Comparison of ENCODE assay signal across 8 cellular contexts in the genomic region with DNA sequence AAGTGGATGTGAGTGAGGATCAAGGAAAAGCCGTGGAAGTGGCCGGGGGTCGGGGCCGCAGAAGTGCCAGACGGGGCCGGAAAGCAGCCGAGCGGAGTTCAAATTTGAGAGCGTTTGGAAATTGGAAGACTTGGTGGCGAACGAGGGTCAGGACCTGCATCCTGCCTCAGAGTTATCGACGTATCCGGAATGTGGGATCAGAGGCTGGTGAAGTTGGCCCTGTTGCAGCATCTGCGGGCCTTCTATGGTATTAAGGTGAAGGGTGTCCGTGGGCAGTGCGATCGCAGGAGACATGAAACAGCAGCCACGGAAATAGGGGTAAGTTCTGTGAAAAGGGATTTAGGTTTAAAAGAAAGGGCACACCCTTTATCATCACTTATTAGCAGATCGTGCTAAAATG. TPM values are rescaled to one million over a fixed set of nuclear protein-coding genes. Genes with fewer than 3 reads are reported as not detected.
DNase-seq lines count a peak whose midpoint lies in the region; ATAC-seq, FAIRE-seq and TF ChIP-seq lines count a peak whose summit lies in the region.
"Not testable (repeated sequence)": the region's sequence is repeated elsewhere in the genome, so short reads cannot be mapped to it uniquely, and the experiment has no call there.

No MANE protein-coding gene starts in this region.

- peak overlapping the region; percentile 31; the same call in 1 of the 2 replicates for H2AFZ ChIP-seq in K562 (ENCODE audit: low read depth, low read length)

- H3K4me3 ChIP-seq in AG04449 (ENCODE audit: low read depth, low read length) (peak overlapping the region; percentile 68), WI38 (ENCODE audit: low read depth, low read length) (peak overlapping the region; percentile 71), K562 (peak overlapping the region; percentile 69), fibroblast of villous mesenchyme (ENCODE audit: low read depth, low read length) (peak overlapping the region; percentile 73), mononuclear cell (ENCODE audit: low read length) (peak overlapping the region; percentile 82), skeletal muscle satellite cell (ENCODE audit: low read length) (peak overlapping the region; percentile 70)

- TF ChIP-seq POLR2A in K562 (conservative IDR thresholded peaks at IDR 0.05): not testable (repeated sequence)

- H3K27ac ChIP-seq in KOPT-K1 (ENCODE audit: low read depth, low read length, poor library complexity, severe bottlenecking) (peak overlapping the region; percentile 95), K562 (ENCODE audit: extremely low read depth, low read depth, low read length) (peak overlapping the region; percentile 96)

- not testable (repeated sequence) for H3K27me3 ChIP-seq in K562 (ENCODE audit: control insufficient read depth in 2 of 2, insufficient read depth in 2 of 2, low read length in 2 of 2); mononuclear cell (ENCODE audit: insufficient read depth, low read length); skeletal muscle satellite cell (ENCODE audit: control insufficient read depth, insufficient read depth, low read length)

- H3K36me3 ChIP-seq in KOPT-K1 (ENCODE audit: insufficient read depth, low read length); skeletal muscle satellite cell (ENCODE audit: insufficient read depth, low read length): not testable (repeated sequence)
- peaks cover 10% of the 10 kb centered on the region; the same call in 2 of the 3 replicates for H3K36me3 ChIP-seq in K562 (ENCODE audit: control insufficient read depth, insufficient read depth, low read length)

- TF ChIP-seq EP300 in K562 (IDR thresholded peaks at IDR 0.05; ENCODE audit: low read length): not testable (repeated sequence)

- not testable (repeated sequence) for TF ChIP-seq CTCF in AG04449 (IDR thresholded peaks at IDR 0.05; ENCODE audit: insufficient read depth, low read length, missing control alignments); WI38 (IDR thresholded peaks at IDR 0.05; ENCODE audit: low read depth, low read length); K562 (IDR thresholded peaks at IDR 0.05 in 2 of 3, conservative IDR thresholded peaks at IDR 0.05 in 1 of 3; ENCODE audit: insufficient read depth in 2 of 3, low read depth in 1 of 3, low read length in 3 of 3); fibroblast of villous mesenchyme (IDR thresholded peaks at IDR 0.05; ENCODE audit: insufficient read depth, low read depth, low read length)

- FAIRE-seq in K562 (lab: Jason Lieb, UNC): not testable (repeated sequence)

- TF ChIP-seq RAD21 in K562 (CRISPR knock-in tag; conservative IDR thresholded peaks at IDR 0.05 in 1 of 2, IDR thresholded peaks at IDR 0.05 in 1 of 2): not testable (repeated sequence)

- not testable (repeated sequence) for H3K9me1 ChIP-seq in K562 (ENCODE audit: control insufficient read depth, insufficient read depth, low read length)

- H3K4me1 ChIP-seq in K562 (replicated peaks in 1 of 2; ENCODE audit: control insufficient read depth in 2 of 2, insufficient read depth in 2 of 2, low read length in 2 of 2); mononuclear cell (ENCODE audit: insufficient read depth, low read length); skeletal muscle satellite cell (ENCODE audit: control insufficient read depth, insufficient read depth, low read length): not testable (repeated sequence)

- BruUV-seq in K562 (replicated peaks; lab: Mats Ljungman, UMichigan): not testable (repeated sequence)

- H3K9me3 ChIP-seq in KOPT-K1 (ENCODE audit: insufficient read depth, low read length, poor library complexity, severe bottlenecking); K562 (replicated peaks; ENCODE audit: control insufficient read depth, insufficient read depth, low read depth, low read length); mononuclear cell (ENCODE audit: low read depth, low read length); skeletal muscle satellite cell (replicated peaks; ENCODE audit: low read length): not testable (repeated sequence)

- POLR2A ChIA-PET in AG04449 (lab: Yijun Ruan, JAX): not testable (repeated sequence)
- POLR2A ChIA-PET in K562 (lab: Yijun Ruan, JAX): interaction anchor here (0.6 kb wide), 1 partner anchor 578 kb away, joined by 3 read pairs; no protein-coding TSS in a partner anchor

- peak overlapping the region; percentile 86 to 95 for H3K9ac ChIP-seq in K562 (ENCODE audit: insufficient read depth in 1 of 2, low read depth in 2 of 2, low read length in 2 of 2)
- peak overlapping the region; percentile 88 for H3K9ac ChIP-seq in skeletal muscle satellite cell (ENCODE audit: low read depth, low read length)

- 1% methylated on average over 7 of the region's 20 CpGs for WGBS in K562 (ENCODE audit: insufficient coverage, low coverage, missing lambda C conversion rate)

- not testable (repeated sequence) for DNase-seq in AG04449 (ENCODE audit: low read depth, low spot score)
- peak in 1 of 4 experiments; percentile 30 for DNase-seq in K562 (ENCODE audit: extremely low read depth in 1 of 4, low spot score in 3 of 4)
- DNase-seq in fibroblast of villous mesenchyme (ENCODE audit: low read depth): peak; percentile 18

- H3K4me2 ChIP-seq in K562 (ENCODE audit: insufficient read depth, low read length) (peak overlapping the region; percentile 85; the same call in 1 of the 2 replicates), skeletal muscle satellite cell (ENCODE audit: low read length) (peak overlapping the region; percentile 76)

- ATAC-seq in GM21360 (IDR thresholded peaks at IDR 0.05; ENCODE audit: unreplicated experiment): peak; percentile 4
- peak; percentile 51 for ATAC-seq in K562

- peaks cover 46% of the 10 kb centered on the region for H3K79me2 ChIP-seq in K562 (ENCODE audit: control insufficient read depth, insufficient read depth, low read length)

- in situ Hi-C loops in K562 (cut with MboI): not testable (repeated sequence)

- H4K20me1 ChIP-seq in K562 (replicated peaks; ENCODE audit: control insufficient read depth, insufficient read depth, low read length): not testable (repeated sequence)

- intact Hi-C loops in K562 (cut with micrococcal nuclease): not testable (repeated sequence)

- CTCF ChIA-PET in AG04449 (lab: Yijun Ruan, JAX); K562 (lab: Yijun Ruan, JAX; ENCODE audit: low intra/inter-chr PET ratio): not testable (repeated sequence)

RNA-seq across cellular contexts. Expression of gene GOLGA8H, which starts 22.8 kb away (rescaled TPM):
- 0.25 TPM in 1 of 2 replicates, not detected in the other for total RNA-seq in K562 (2011; cell fraction: chromatin; rRNA removed; ENCODE audit: low replicate concordance)
- not detected in 2 replicates for total RNA-seq in K562 (2011; cell fraction: nucleolus; rRNA removed)
- total RNA-seq in K562 (2011; cell fraction: nucleoplasm; rRNA removed): not detected in 2 replicates
- total RNA-seq in K562 (2014; rRNA removed) (not detected in 2 replicates), K562 (2014; rRNA removed; fragmentation: Illumina TruSeq; extraction: Trizol) (not detected in 2 replicates), K562 (2015; rRNA removed; fragmentation: Illumina TruSeq; extraction: Trizol) (not detected in 2 replicates), K562 (2021) (not detected in 2 replicates), fibroblast of villous mesenchyme (under 0.01 TPM in 1 of 2 replicates, not detected in the other), mononuclear cell (0.21 TPM)
- polyA plus RNA-seq in K562 (2011; rRNA removed) (not detected in 2 replicates), K562 (2014; fragmentation: Illumina TruSeq; extraction: Trizol) (not detected in 2 replicates), K562 (2014; fragmentation: Nextera tagmentation; extraction: Ambion mirVana) (not detected), K562 (2014; rRNA removed) (0.04 TPM in 1 of 2 replicates, not detected in the other)
- polyA plus RNA-seq in K562 (2011; cell fraction: cytosol; rRNA removed): not detected in 2 replicates
- not detected in 2 replicates for polyA plus RNA-seq in K562 (2011; cell fraction: nucleus; rRNA removed)
- polyA plus RNA-seq in K562 (2012): not detected in 2 replicates
- polyA minus RNA-seq in K562 (2011; rRNA and poly(A)+ RNA removed): 0.09 TPM in 1 of 2 replicates, not detected in the other
- not detected in 2 replicates for polyA minus RNA-seq in K562 (2011; cell fraction: cytosol; rRNA and poly(A)+ RNA removed)
- polyA minus RNA-seq in K562 (2011; cell fraction: nucleus; rRNA and poly(A)+ RNA removed): not detected in 2 replicates
- total RNA-seq in skeletal muscle satellite cell (2012; rRNA removed): not detected in 2 replicates
